ENCODE assay signal across 23 cellular contexts in the genomic region with DNA sequence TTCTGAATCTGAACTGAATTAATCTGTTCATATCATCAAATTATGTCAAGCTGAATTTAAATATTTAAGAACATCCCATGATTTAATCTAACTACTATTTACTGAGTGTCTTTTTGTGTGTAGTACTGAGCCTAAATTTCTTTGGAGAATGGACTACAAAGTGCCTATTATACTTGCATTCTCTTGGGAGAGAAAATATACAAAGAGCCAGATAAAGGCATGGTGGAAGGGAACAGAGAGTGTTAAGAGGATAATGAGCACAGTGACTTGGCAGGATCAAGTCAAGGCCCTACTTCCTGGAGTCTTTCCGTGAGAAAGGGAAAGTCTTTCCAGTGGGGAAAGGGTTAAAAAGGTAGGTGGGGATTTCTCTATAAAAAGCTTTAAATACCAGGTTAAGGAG.
"Had no signal": no experiment of that assay in that cellular context is flagged by ENCODE, and none has a peak within 500 bp of the region (broad histone marks: within the 10 kb centered on the region; RNA-seq: fewer than 3 reads in every experiment).

No MANE protein-coding gene starts in this region.

- H3K4me2 ChIP-seq: smooth muscle cell had no signal

- H3K27ac ChIP-seq: esophagus muscularis mucosa, ovary, SJSA1, stomach, VCaP had no signal

- H3K27me3 Mint-ChIP-seq: dendritic cell treated with granulocyte-macrophage colony-stimulating factor and Interleukin-4, amounts not matched to agents 40 ng/mL and 50 ng/mL, for 4 days; naive B cell; T-helper 17 cell; type B pancreatic cell had no signal

- ATAC-seq: activated T-cell treated with anti-CD3 and anti-CD28 coated beads, Interleukin-2, amount 50 U/mL, for 4 hours; left cardiac atrium; mucosa of descending colon; sciatic nerve; T-helper 17 cell had no signal

- H3K27ac Mint-ChIP-seq: dendritic cell treated with granulocyte-macrophage colony-stimulating factor and Interleukin-4, amounts not matched to agents 40 ng/mL and 50 ng/mL, for 4 days; T-helper 17 cell had no signal

- H3K4me3 Mint-ChIP-seq: activated T-cell treated with anti-CD3 and anti-CD28 coated beads, Interleukin-2, amount 50 U/mL, for 4 hours; dendritic cell treated with granulocyte-macrophage colony-stimulating factor and Interleukin-4, amounts not matched to agents 40 ng/mL and 50 ng/mL, for 4 days; naive B cell; T-helper 17 cell; type B pancreatic cell had no signal

- H3K9me3 ChIP-seq: esophagus muscularis mucosa, mucosa of descending colon, ovary, SJSA1, stomach had no signal

- H3K4me1 ChIP-seq: SJSA1 had no signal

- H3K9me3 Mint-ChIP-seq: activated T-cell treated with anti-CD3 and anti-CD28 coated beads, Interleukin-2, amount 50 U/mL, for 4 hours; naive B cell had no signal

- H3K27me3 ChIP-seq: esophagus muscularis mucosa, ovary, SJSA1, stomach had no signal

- DNase-seq: activated CD4-positive, alpha-beta T cell treated with anti-CD3 and anti-CD28 coated beads for 1 hour; activated CD4-positive, alpha-beta T cell treated with anti-CD3 and anti-CD28 coated beads, Interleukin-2, amount 50 U/mL, for 48 hours; activated gamma-delta T cell; activated T-cell treated with anti-CD3 and anti-CD28 coated beads, Interleukin-2, amount 50 U/mL, for 4 hours; aorta; cerebellar nuclear complex; effector CD8-positive, alpha-beta T cell; hippocampal formation; left cardiac atrium; mesenchymal stem cell; mucosa of descending colon; naive B cell; ovary; stimulated activated CD4-positive, alpha-beta T cell treated with anti-CD3 and anti-CD28 coated beads, Interleukin-4, amount 100 ng/mL, for 1 hour; stomach; T-helper 17 cell had no signal

- H3K4me3 ChIP-seq: esophagus muscularis mucosa, mucosa of descending colon, ovary, SJSA1, smooth muscle cell, stomach had no signal
